ENCODE assay signal across 8 cellular contexts in the genomic region with DNA sequence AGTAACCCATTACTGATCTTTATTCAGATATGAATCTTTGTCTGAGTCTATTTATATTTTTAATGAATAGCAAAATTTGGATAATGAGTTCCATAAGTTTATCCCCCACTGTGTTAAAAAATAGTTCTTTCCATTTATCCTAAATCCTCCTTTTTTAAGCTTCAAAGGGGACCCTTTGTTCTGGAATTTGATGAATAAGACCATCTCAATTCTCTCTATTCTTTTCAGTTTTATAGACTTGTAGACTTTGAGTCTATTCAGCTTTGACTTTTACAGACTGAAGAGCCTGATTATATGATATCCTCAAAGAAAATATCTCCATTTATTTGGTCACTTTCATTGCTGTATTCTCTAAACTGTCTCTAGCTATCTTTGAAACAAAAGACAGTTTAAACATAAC.
"Had no signal": no experiment of that assay in that cellular context is flagged by ENCODE, and none has a peak within 500 bp of the region (broad histone marks: within the 10 kb centered on the region; RNA-seq: fewer than 3 reads in every experiment).

No MANE protein-coding gene starts in this region.

- H3K4me3 ChIP-seq: K562 had no signal

- DNase-seq: IMR-90, KBM-7, KG1 had no signal

- H3K27ac ChIP-seq: HL-60, KMS-11 had no signal

- H3K4me2 ChIP-seq: KMS-11 had no signal

- FAIRE-seq: HepG2, HTR-8/SVneo, K562 had no signal

- H3K9ac ChIP-seq: KMS-11 had no signal

- ATAC-seq: HepG2, K562 had no signal
